ENCODE assay signal across 8 cellular contexts in the genomic region with DNA sequence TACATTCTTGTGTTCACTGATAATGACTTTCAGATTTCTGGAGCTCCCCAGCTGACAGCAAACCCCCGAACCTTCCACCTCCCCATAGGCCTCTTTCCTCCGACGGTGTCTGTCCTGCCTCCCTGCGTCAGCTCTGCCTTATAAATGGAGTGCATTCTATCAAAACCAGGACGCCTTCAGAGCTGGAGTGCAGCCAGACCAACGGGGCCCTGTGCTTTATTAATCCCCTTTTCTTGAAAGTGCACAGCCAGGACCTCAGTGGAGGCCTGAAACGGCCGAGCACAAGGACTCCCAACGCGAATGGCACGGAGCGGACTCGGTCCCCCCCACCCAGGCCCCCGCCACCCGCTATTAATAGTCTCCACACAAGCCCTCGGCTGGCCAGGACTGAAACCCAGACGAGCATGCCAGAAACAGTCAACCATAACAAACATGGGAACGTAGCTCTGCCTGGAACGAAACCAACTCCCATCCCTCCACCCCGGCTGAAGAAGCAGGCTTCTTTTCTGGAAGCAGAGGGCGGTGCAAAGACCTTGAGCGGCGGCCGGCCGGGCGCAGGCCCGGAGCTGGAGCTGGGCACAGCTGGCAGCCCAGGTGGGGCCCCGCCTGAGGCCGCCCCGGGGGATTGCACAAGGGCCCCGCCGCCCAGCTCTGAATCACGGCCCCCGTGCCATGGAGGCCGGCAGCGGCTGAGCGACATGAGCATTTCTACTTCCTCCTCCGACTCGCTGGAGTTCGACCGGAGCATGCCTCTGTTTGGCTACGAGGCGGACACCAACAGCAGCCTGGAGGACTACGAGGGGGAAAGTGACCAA. TPM values are rescaled to one million over a fixed set of nuclear protein-coding genes. Genes with fewer than 3 reads are reported as not detected.
A peak's percentile ranks its signal among the peaks of the same experiment; 100 is the strongest.
DNase-seq lines count a peak whose midpoint lies in the region; ATAC-seq lines count a peak whose summit lies in the region.

No MANE protein-coding gene starts in this region.

- H3K9me3 ChIP-seq in MG63: no peaks in the 10 kb centered on the region

- H3K4me3 ChIP-seq in ACC112 (ENCODE audit: low read depth, low read length): peak overlapping the region; percentile 85
- H3K4me3 ChIP-seq in MG63: peak overlapping the region; percentile 72

- DNase-seq in MG63 (peak; percentile 82), amygdala (lab: John Stamatoyannopoulos, UW) (peak in 55 of 56 donors; percentile 49 to 93 (median 83)), left ventricle myocardium superior (peak; percentile 92), retina (peak; percentile 81), NCI-H128 (lab: John Stamatoyannopoulos, UW; ENCODE audit: unreplicated experiment) (no peak)
- no peak for DNase-seq in activated effector memory CD4-positive, alpha-beta T cell treated with Interleukin-2 at 50 U/mL for 16 hours

- H3K36me3 ChIP-seq in ACC112 (ENCODE audit: insufficient read depth, low read length) (peaks cover 6% of the 10 kb centered on the region), MG63 (no peaks in the 10 kb centered on the region; the same call in 1 of the 2 replicates)

- H3K79me2 ChIP-seq in ACC112 (ENCODE audit: control insufficient read depth, insufficient read depth, low read length, unreplicated experiment): peaks cover 47% of the 10 kb centered on the region

- H3K27ac ChIP-seq in ACC112 (ENCODE audit: low read depth, low read length): peak overlapping the region; percentile 93

- H3K4me1 ChIP-seq in ACC112 (ENCODE audit: control insufficient read depth, insufficient read depth, low read length, unreplicated experiment): peaks cover 37% of the 10 kb centered on the region

- peak overlapping the region; percentile 70 for H2AFZ ChIP-seq in ACC112 (ENCODE audit: low read length, unreplicated experiment)

- intact Hi-C loops in left ventricle myocardium superior (cut with micrococcal nuclease): no loop called here

- ATAC-seq in left ventricle myocardium superior (peak; percentile 81), GM18867 (IDR thresholded peaks at IDR 0.05; ENCODE audit: unreplicated experiment) (no peak)

- H3K27me3 ChIP-seq in ACC112 (ENCODE audit: insufficient read depth, low read length) (no peaks in the 10 kb centered on the region), MG63 (no peaks in the 10 kb centered on the region)

RNA-seq across cellular contexts. Expression of gene NAA20, which starts 42.3 kb away (rescaled TPM):
- 86.6 and 105 TPM in 2 replicates for total RNA-seq in MG63 (2014; rRNA removed; shearing (Covaris generic); ENCODE audit: low replicate concordance)
- total RNA-seq in left ventricle myocardium superior: 65.0 TPM

Comparison
In these comparisons a context has a peak if more than half of its experiments do, and no peak if none do; other contexts are left out.
1. DNase-seq: peak in MG63 (single experiment), amygdala (55 of 56), left ventricle myocardium superior (single experiment) and retina (single experiment); none in NCI-H128 (single experiment) and activated effector memory CD4-positive, alpha-beta T cell treated with Interleukin-2 at 50 U/mL for 16 hours (single experiment).